1 cellular context compared by ENCODE assay signal in the genomic region with DNA sequence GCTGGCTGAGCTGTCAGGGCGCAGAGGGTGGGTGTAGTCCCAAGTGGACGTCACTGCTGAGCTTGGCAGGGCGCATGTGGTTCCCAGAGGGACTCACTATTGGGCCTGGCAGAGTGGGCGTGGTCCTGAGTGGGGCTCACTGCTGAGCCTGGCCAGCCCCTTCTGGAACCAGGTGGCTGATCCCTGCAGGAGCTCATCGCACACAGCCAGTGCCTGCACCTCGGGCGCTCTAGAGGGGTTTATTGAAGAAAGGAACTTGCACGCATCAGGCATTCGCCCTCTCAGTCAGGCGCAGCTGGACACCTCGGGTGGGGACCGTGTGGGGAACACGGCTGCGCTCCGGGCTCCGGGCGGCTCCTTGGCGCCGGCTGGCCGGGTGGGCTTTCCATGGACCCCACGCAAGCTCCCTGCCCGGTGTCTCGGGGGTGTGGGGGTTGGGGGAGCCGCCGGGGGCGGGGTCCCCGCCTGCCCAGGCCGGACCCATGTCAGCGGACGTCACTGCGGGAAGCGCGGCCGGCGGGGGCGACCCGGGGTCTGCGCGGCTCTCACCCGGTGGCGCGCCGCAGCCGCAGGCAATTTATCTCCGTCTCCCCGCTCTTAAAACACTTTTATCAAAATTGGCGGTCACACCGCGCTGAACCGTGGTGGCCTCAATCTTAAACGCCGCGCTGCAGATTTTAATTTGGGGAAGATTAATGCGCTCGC.
TF ChIP-seq lines count a peak whose summit lies in the region.

No MANE protein-coding gene starts in this region.

TF ChIP-seq in SK-N-SH treated with all-trans-retinoic acid at 6 μM for 48 hours, 23 proteins besides CTCF, POLR2A, EP300 and RAD21 (continued from another document):
- TF ChIP-seq ISL1 (CRISPR knock-in tag; IDR thresholded peaks at IDR 0.05) (no peak), GLIS3 (CRISPR knock-in tag; IDR thresholded peaks at IDR 0.05) (no peak)
TF ChIP-seq in SK-N-SH treated with all-trans-retinoic acid at 6 μM for 48 hours: peak in this region for 0.
